ENCODE assay signal across 26 cellular contexts in the genomic region with DNA sequence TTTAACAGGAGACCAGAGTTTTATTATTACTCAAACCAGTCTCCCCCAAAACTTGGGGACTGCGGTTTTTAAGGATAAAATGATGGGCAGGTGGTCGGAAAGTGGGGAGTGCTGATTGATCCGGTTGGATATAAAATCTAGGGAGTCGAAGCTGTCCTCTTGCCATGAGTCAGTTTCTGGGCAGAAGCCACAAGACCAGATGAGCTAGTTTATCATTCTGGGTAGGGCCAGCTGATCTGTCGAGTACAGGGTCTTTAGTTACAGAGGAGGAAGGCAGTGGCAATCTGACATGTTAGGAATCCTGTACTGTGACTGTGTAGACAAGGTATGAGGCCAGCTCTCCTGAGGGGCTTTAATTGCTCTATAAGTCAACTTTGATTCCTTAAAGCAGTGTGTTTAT. TPM values are rescaled to one million over a fixed set of nuclear protein-coding genes. Genes with fewer than 3 reads are reported as not detected.
DNase-seq lines count a peak whose midpoint lies in the region; ATAC-seq, FAIRE-seq and TF ChIP-seq lines count a peak whose summit lies in the region.
"Had no signal": no experiment of that assay in that cellular context is flagged by ENCODE, and none has a peak within 500 bp of the region (broad histone marks: within the 10 kb centered on the region; RNA-seq: fewer than 3 reads in every experiment).

No MANE protein-coding gene starts in this region.

- intact Hi-C loops in aorta (cut with DNase I) (no loop called here), uterus (cut with DNase I; ENCODE audit: low total_unique reads) (no loop called here), sciatic nerve (cut with DNase I) (no loop called here)

- no peaks in the 10 kb centered on the region for H3K4me1 ChIP-seq in aorta (ENCODE audit: control insufficient read depth in 1 of 2, insufficient read depth in 2 of 2, low read length in 2 of 2)
- no peaks in the 10 kb centered on the region for H3K4me1 ChIP-seq in uterus

- ATAC-seq in aorta (ENCODE audit: low FRiP score) (no peak), sciatic nerve (no peak)
- ATAC-seq: CD8-positive, alpha-beta T cell; SK-N-SH treated with all-trans-retinoic acid at 6 μM for 48 hours had no signal

- H3K4me3 ChIP-seq in bronchial epithelial cell (ENCODE audit: low read depth, low read length), result no peak overlapping the region
- H3K4me3 ChIP-seq in aorta (ENCODE audit: low read length in 2 of 2), result no peak overlapping the region
- H3K4me3 ChIP-seq in uterus, result no peak overlapping the region

- H3K9me3 ChIP-seq in aorta (ENCODE audit: control insufficient read depth, low read length) (no peaks in the 10 kb centered on the region), uterus (no peaks in the 10 kb centered on the region)

- H3K36me3 ChIP-seq in bronchial epithelial cell (ENCODE audit: control insufficient read depth, insufficient read depth, low read length) (no peaks in the 10 kb centered on the region), aorta (ENCODE audit: control insufficient read depth in 1 of 2, insufficient read depth in 2 of 2, low read length in 1 of 2) (no peaks in the 10 kb centered on the region), uterus (no peaks in the 10 kb centered on the region)

- DNase-seq in ELR (ENCODE audit: low read depth) (peak; percentile 17), LHCN-M2 (ENCODE audit: low read depth) (peak; percentile 79), bronchial epithelial cell (ENCODE audit: low read depth) (peak; percentile 36), myocyte (ENCODE audit: low read depth) (peak; percentile 87), aorta (no peak), uterus (no peak), sciatic nerve (ENCODE audit: low spot score) (no peak)
- DNase-seq: AML-193; C1 segment of cervical spinal cord; CD8-positive, alpha-beta T cell; GDM1; KG1; NCI-H1105; NCI-H146; NCI-H2029; NCI-H526 treated with DMSO at 0.1 percent for 48 hours; SIG-M5 had no signal

- 72 to 73% methylated on average over 5 of the region's 5 CpGs for WGBS in aorta, 2 donors

- no peak for TF ChIP-seq POLR2A in uterus (IDR thresholded peaks at IDR 0.05)

- TF ChIP-seq CTCF in bronchial epithelial cell (IDR thresholded peaks at IDR 0.05; ENCODE audit: insufficient read depth, low read length, severe bottlenecking) (no peak), uterus (IDR thresholded peaks at IDR 0.05) (no peak)

- FAIRE-seq in bronchial epithelial cell (lab: Jason Lieb, UNC), result no peak
- FAIRE-seq: GM18507, GM19239, H54 had no signal

- no peaks in the 10 kb centered on the region for H3K27me3 ChIP-seq in bronchial epithelial cell (ENCODE audit: control insufficient read depth, insufficient read depth, low read length)
- H3K27me3 ChIP-seq in aorta (ENCODE audit: control insufficient read depth in 1 of 2, insufficient read depth in 2 of 2, low read length in 1 of 2), result no peaks in the 10 kb centered on the region
- no peaks in the 10 kb centered on the region for H3K27me3 ChIP-seq in uterus

- H3K27ac ChIP-seq in aorta (ENCODE audit: low read depth in 1 of 2, low read length in 2 of 2), result no peak overlapping the region
- no peak overlapping the region for H3K27ac ChIP-seq in uterus
- H3K27ac ChIP-seq: RWPE1 had no signal

RNA-seq across cellular contexts. Expression of gene FOXE3, which starts 22.9 kb away (rescaled TPM):
- not detected in 2 replicates for total RNA-seq in LHCN-M2 (2014; rRNA removed)
- polyA plus RNA-seq in LHCN-M2 (2012), result 0.04 TPM
- not detected in 2 replicates for total RNA-seq in bronchial epithelial cell
- total RNA-seq in myocyte, result 0.16 TPM in 1 of 2 replicates, not detected in the other
- 0.08 TPM for polyA plus RNA-seq in myocyte (2012)
- total RNA-seq in aorta, result not detected
- polyA plus RNA-seq in aorta, result not detected
- under 1 TPM in 1 of 4 donors, not detected in 3; 0.27 TPM for total RNA-seq in uterus
- total RNA-seq in sciatic nerve, result 0.27 TPM
- total RNA-seq: A172; CD8-positive, alpha-beta T cell; Daoy; HT1080 had no signal
- polyA plus RNA-seq: AG04450 had no signal

RNA-seq across cellular contexts. Expression of gene FOXD2, which starts 44.7 kb away (rescaled TPM):
- total RNA-seq in LHCN-M2 (2014; rRNA removed), result 0.26 and 0.40 TPM in 2 replicates
- 0.29 TPM for polyA plus RNA-seq in LHCN-M2 (2012)
- under 0.01 TPM in 1 of 2 replicates, not detected in the other for total RNA-seq in bronchial epithelial cell
- total RNA-seq in myocyte, result 0.05 and 0.37 TPM in 2 replicates
- polyA plus RNA-seq in myocyte (2012), result 0.42 TPM
- total RNA-seq in aorta, result 1 to 10 TPM; 1.6 to 2.7 TPM
- polyA plus RNA-seq in aorta, result 1 to 10 TPM in 1 of 2 donors, under 1 TPM in 1; 0.38 to 4.2 TPM
- under 1 TPM in 2 of 4 donors, not detected in 2; 0.62 to 0.67 TPM for total RNA-seq in uterus
- 12.3 TPM for total RNA-seq in sciatic nerve
- polyA plus RNA-seq: AG04450 had no signal

RNA-seq across cellular contexts. Expression of gene CMPK1, which starts 59.6 kb away (rescaled TPM):
- total RNA-seq in LHCN-M2 (2014; rRNA removed) (133 and 152 TPM in 2 replicates), bronchial epithelial cell (79.8 and 94.5 TPM in 2 replicates), myocyte (100 and 127 TPM in 2 replicates), aorta (100 to 1,000 TPM; 113 to 120 TPM), uterus (100 to 1,000 TPM in 1 of 4 donors, 10 to 100 TPM in 3; 21.5 to 111 (median 63.6) TPM), sciatic nerve (111 TPM)
- 43.7 TPM for polyA plus RNA-seq in LHCN-M2 (2012)
- polyA plus RNA-seq in myocyte (2012), result 52.6 TPM
- polyA plus RNA-seq in aorta, result 100 to 1,000 TPM; 100 to 424 TPM

Comparison
In these comparisons a context has a peak if more than half of its experiments do, and no peak if none do; other contexts are left out.
1. DNase-seq: peak in ELR (single experiment), LHCN-M2 (single experiment), bronchial epithelial cell (single experiment) and myocyte (single experiment); none in aorta (0 of 2), uterus (0 of 2) and sciatic nerve (single experiment).